ENCODE assay signal across 13 cellular contexts in genomic region chr22:46653596-46653995, GRCh38. TPM values are rescaled to one million over a fixed set of nuclear protein-coding genes. Genes with fewer than 3 reads are reported as not detected.
A peak's percentile ranks its signal among the peaks of the same experiment; 100 is the strongest.
DNase-seq lines count a peak whose midpoint lies in the region; ATAC-seq, FAIRE-seq and TF ChIP-seq lines count a peak whose summit lies in the region.
"Had no signal": no experiment of that assay in that cellular context is flagged by ENCODE, and none has a peak within 500 bp of the region (broad histone marks: within the 10 kb centered on the region; RNA-seq: fewer than 3 reads in every experiment).

No MANE protein-coding gene starts in this region.

- no peaks in the 10 kb centered on the region for H3K36me3 Mint-ChIP-seq in activated T-cell treated with anti-CD3 and anti-CD28 coated beads, Interleukin-2, amount 50 U/mL, for 4 hours (ENCODE audit: insufficient read depth)
- H3K36me3 Mint-ChIP-seq: activated naive CD4-positive, alpha-beta T cell treated with anti-CD3 and anti-CD28 coated beads, Interleukin-2, amount 50 U/mL, for 24 hours had no signal

- DNase-seq in DMS53 (lab: John Stamatoyannopoulos, UW), result peak; percentile 36
- no peak for DNase-seq in DMS53 treated with DMSO at 0.1 percent for 48 hours (lab: John Stamatoyannopoulos, UW; ENCODE audit: unreplicated experiment)
- peak; percentile 60 for DNase-seq in GM12891 (ENCODE audit: insufficient read length, low spot score)
- DNase-seq in activated T-cell treated with anti-CD3 and anti-CD28 coated beads, Interleukin-2, amount 50 U/mL, for 4 hours, result no peak
- peak in 1 of 3 donors; percentile 38 for DNase-seq in mucosa of descending colon
- DNase-seq in NCI-H524 treated with DMSO at 0.1 percent for 48 hours (lab: John Stamatoyannopoulos, UW), result no peak
- no peak for DNase-seq in suprapubic skin (ENCODE audit: low spot score in 2 of 2)
- DNase-seq: dermis blood vessel endothelial cell, gastrocnemius medialis, NCI-H1436 treated with DMSO at 0.1 percent for 48 hours had no signal

- no peak for TF ChIP-seq CTCF in mucosa of descending colon (IDR thresholded peaks at IDR 0.05)
- no peak for TF ChIP-seq CTCF in suprapubic skin (IDR thresholded peaks at IDR 0.05)

- WGBS in suprapubic skin, result 38% methylated on average over 6 of the region's 8 CpGs

- H3K36me3 ChIP-seq in mucosa of descending colon (ENCODE audit: low read depth), result no peaks in the 10 kb centered on the region
- H3K36me3 ChIP-seq in suprapubic skin, result peaks cover 4% of the 10 kb centered on the region
- H3K36me3 ChIP-seq: gastrocnemius medialis had no signal

- H3K4me3 ChIP-seq in mucosa of descending colon (no peak overlapping the region), suprapubic skin (no peak overlapping the region)

- no peak overlapping the region for H3K27ac ChIP-seq in suprapubic skin
- H3K27ac ChIP-seq: 22Rv1 had no signal

- FAIRE-seq in GM12891 (lab: Jason Lieb, UNC), result peak; percentile 83

- intact Hi-C loops in mucosa of descending colon (cut with DNase I, micrococcal nuclease), result no loop called here

- TF ChIP-seq EP300 in suprapubic skin (IDR thresholded peaks at IDR 0.05), result no peak

- peak; percentile 27 to 32 for ATAC-seq in activated T-cell treated with anti-CD3 and anti-CD28 coated beads, Interleukin-2, amount 50 U/mL, for 4 hours
- ATAC-seq in mucosa of descending colon (peak; percentile 60), HG03108 (IDR thresholded peaks at IDR 0.05; ENCODE audit: unreplicated experiment) (no peak)
- ATAC-seq: gastrocnemius medialis had no signal

- no peak for TF ChIP-seq POLR2A in GM12891 (IDR thresholded peaks at IDR 0.05; ENCODE audit: low read depth, low read length)
- TF ChIP-seq POLR2A in suprapubic skin (IDR thresholded peaks at IDR 0.05), result no peak

- peaks cover 18% of the 10 kb centered on the region for H3K4me1 Mint-ChIP-seq in activated T-cell treated with anti-CD3 and anti-CD28 coated beads, Interleukin-2, amount 50 U/mL, for 4 hours (ENCODE audit: low read depth)

- no peaks in the 10 kb centered on the region for H3K27me3 ChIP-seq in suprapubic skin
- H3K27me3 ChIP-seq: gastrocnemius medialis had no signal

- H3K9me3 Mint-ChIP-seq in activated T-cell treated with anti-CD3 and anti-CD28 coated beads, Interleukin-2, amount 50 U/mL, for 4 hours, result no peaks in the 10 kb centered on the region
- H3K9me3 Mint-ChIP-seq: activated naive CD4-positive, alpha-beta T cell treated with anti-CD3 and anti-CD28 coated beads, Interleukin-2, amount 50 U/mL, for 24 hours had no signal

- H3K4me1 ChIP-seq in mucosa of descending colon (ENCODE audit: low read depth) (peaks cover 34% of the 10 kb centered on the region), suprapubic skin (peaks cover 50% of the 10 kb centered on the region)

- H3K9me3 ChIP-seq in mucosa of descending colon, result no peaks in the 10 kb centered on the region
- H3K9me3 ChIP-seq in suprapubic skin, result no peaks in the 10 kb centered on the region
- H3K9me3 ChIP-seq: gastrocnemius medialis had no signal

- H3K27me3 Mint-ChIP-seq in activated T-cell treated with anti-CD3 and anti-CD28 coated beads, Interleukin-2, amount 50 U/mL, for 4 hours (ENCODE audit: low read depth), result no peaks in the 10 kb centered on the region
- H3K27me3 Mint-ChIP-seq: activated naive CD4-positive, alpha-beta T cell treated with anti-CD3 and anti-CD28 coated beads, Interleukin-2, amount 50 U/mL, for 24 hours had no signal

- no peak overlapping the region for H3K4me3 Mint-ChIP-seq in activated T-cell treated with anti-CD3 and anti-CD28 coated beads, Interleukin-2, amount 50 U/mL, for 4 hours
- H3K4me3 Mint-ChIP-seq: activated naive CD4-positive, alpha-beta T cell treated with anti-CD3 and anti-CD28 coated beads, Interleukin-2, amount 50 U/mL, for 24 hours had no signal

TF ChIP-seq in GM12891, 5 proteins besides CTCF, POLR2A, EP300 and RAD21:
- TF ChIP-seq POU2F2 (IDR thresholded peaks at IDR 0.05; ENCODE audit: low read depth, low read length) (no peak), POLR2AphosphoS5 (IDR thresholded peaks at IDR 0.05; ENCODE audit: low read depth, low read length) (no peak), TAF1 (IDR thresholded peaks at IDR 0.05; ENCODE audit: low read depth, low read length) (no peak), SPI1 (IDR thresholded peaks at IDR 0.05; ENCODE audit: low read depth, low read length) (no peak), PAX5 (IDR thresholded peaks at IDR 0.05; ENCODE audit: insufficient read depth, low read length, severe bottlenecking) (no peak)

RNA-seq across cellular contexts. Expression of gene GRAMD4, which starts 33.4 kb away (rescaled TPM):
- 8.7 TPM for polyA plus RNA-seq in GM12891 (2012; ENCODE audit: low read depth, missing spikeins)
- total RNA-seq in activated T-cell treated with anti-CD3 and anti-CD28 coated beads, Interleukin-2, amount 50 U/mL, for 4 hours, result 10 to 100 TPM; 30.9 to 35.4 (median 33.0) TPM
- total RNA-seq in mucosa of descending colon (100 to 1,000 TPM; 114 to 203 (median 197) TPM), suprapubic skin (100 to 1,000 TPM in 3 of 4 donors, 10 to 100 TPM in 1; 64.1 to 230 (median 164) TPM)

Comparison
In these comparisons a context has a peak if more than half of its experiments do, and no peak if none do; other contexts are left out.
1. DNase-seq: peak in DMS53 (single experiment) and GM12891 (single experiment); none in DMS53 treated with DMSO at 0.1 percent for 48 hours (single experiment), activated T-cell treated with anti-CD3 and anti-CD28 coated beads, Interleukin-2, amount 50 U/mL, for 4 hours (single experiment), NCI-H524 treated with DMSO at 0.1 percent for 48 hours (single experiment) and suprapubic skin (0 of 2).